In the genomic region with DNA sequence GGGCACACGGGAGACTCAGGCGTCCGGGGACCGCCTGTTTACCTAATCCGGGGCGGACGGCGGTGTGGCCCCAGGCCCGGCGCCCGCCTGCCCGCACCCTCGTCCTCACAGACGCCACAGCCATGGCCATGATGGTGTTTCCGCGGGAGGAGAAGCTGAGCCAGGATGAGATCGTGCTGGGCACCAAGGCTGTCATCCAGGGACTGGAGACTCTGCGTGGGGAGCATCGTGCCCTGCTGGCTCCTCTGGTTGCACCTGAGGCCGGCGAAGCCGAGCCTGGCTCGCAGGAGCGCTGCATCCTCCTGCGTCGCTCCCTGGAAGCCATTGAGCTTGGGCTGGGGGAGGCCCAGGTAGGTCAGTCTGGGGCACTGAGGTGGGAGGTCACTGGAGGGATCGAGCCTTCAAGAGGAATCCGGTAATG, we compare ENCODE assay signal across 8 cellular contexts. TPM values are rescaled to one million over a fixed set of nuclear protein-coding genes. Genes with fewer than 3 reads are reported as not detected.
DNase-seq lines count a peak whose midpoint lies in the region; ATAC-seq and TF ChIP-seq lines count a peak whose summit lies in the region.

No MANE protein-coding gene starts in this region.

- DNase-seq in Right ventricle myocardium superior (peak; percentile 30), left ventricle myocardium superior (no peak), MCF 10A (ENCODE audit: unreplicated experiment) (no peak), mesenchymal stem cell (no peak), uterus (no peak), A172 (ENCODE audit: low spot score) (no peak), hepatic stellate cell (ENCODE audit: low spot score) (no peak)
- no peak for DNase-seq in stimulated activated CD4-positive, alpha-beta T cell treated with anti-CD3 and anti-CD28 coated beads, Interleukin-12 subunit alpha, Interleukin-12 subunit beta, amount 100 ng/mL, for 4 hours

- H2BK120ac ChIP-seq in mesenchymal stem cell (ENCODE audit: low read depth, low read length): no peak overlapping the region

- H3K23ac ChIP-seq in mesenchymal stem cell (ENCODE audit: low read length in 2 of 2): peak overlapping the region in 1 of 2 experiments; percentile 24

- 13% methylated on average over 28 of the region's 28 CpGs for WGBS in mesenchymal stem cell

- H3K36me3 ChIP-seq in mesenchymal stem cell (ENCODE audit: control insufficient read depth in 1 of 2, insufficient read depth in 2 of 2, low read depth in 1 of 2, low read length in 2 of 2) (peaks cover 39 to 46% of the 10 kb centered on the region in 2 experiments), uterus (no peaks in the 10 kb centered on the region)

- H3K27me3 Mint-ChIP-seq in MCF 10A (ENCODE audit: insufficient read depth, unreplicated experiment): no peaks in the 10 kb centered on the region

- H2BK12ac ChIP-seq in mesenchymal stem cell (ENCODE audit: low read length in 2 of 2): no peak overlapping the region

- peaks cover 12% of the 10 kb centered on the region for H3K4me1 Mint-ChIP-seq in MCF 10A (ENCODE audit: insufficient read depth, unreplicated experiment)

- BruUV-seq in MCF 10A (replicated peaks; lab: Mats Ljungman, UMichigan): no TSS peak

- H3K79me1 ChIP-seq in mesenchymal stem cell (replicated peaks; ENCODE audit: low read length, poor library complexity, severe bottlenecking): peaks cover 32% of the 10 kb centered on the region

- intact Hi-C loops in Right ventricle myocardium superior (cut with DNase I): no loop called here
- intact Hi-C loops in left ventricle myocardium superior (cut with micrococcal nuclease): no loop called here
- intact Hi-C loops in MCF 10A (cut with micrococcal nuclease): loop anchor here (1.0 kb wide), 2 partner anchors 36 to 190 kb away; no protein-coding TSS in a partner anchor
- intact Hi-C loops in uterus (cut with DNase I; ENCODE audit: low total_unique reads): no loop called here

- H3K9ac ChIP-seq in mesenchymal stem cell (ENCODE audit: low read length): peak overlapping the region; percentile 92

- TF ChIP-seq POLR2A in uterus (IDR thresholded peaks at IDR 0.05): no peak

- peak overlapping the region in 1 of 2 experiments; percentile 48 for H3K18ac ChIP-seq in mesenchymal stem cell (ENCODE audit: low read depth in 1 of 2, low read length in 2 of 2)

- H3K9me3 Mint-ChIP-seq in MCF 10A (ENCODE audit: unreplicated experiment): no peaks in the 10 kb centered on the region

- H3K14ac ChIP-seq in mesenchymal stem cell (ENCODE audit: low read length in 2 of 2): peak overlapping the region in 1 of 2 experiments; percentile 2

- H3K4me2 ChIP-seq in mesenchymal stem cell (ENCODE audit: low read length, poor library complexity, severe bottlenecking): peak overlapping the region; percentile 98

- no peak overlapping the region for H2BK5ac ChIP-seq in mesenchymal stem cell (ENCODE audit: low read depth, low read length, poor library complexity, severe bottlenecking)

- ATAC-seq in Right ventricle myocardium superior (ENCODE audit: poor library complexity) (no peak), left ventricle myocardium superior (no peak)

- H3K4me1 ChIP-seq in mesenchymal stem cell (ENCODE audit: control insufficient read depth, insufficient read depth, low read depth, low read length) (peaks cover 14% of the 10 kb centered on the region), uterus (peaks cover 0 to 3% of the 10 kb centered on the region in 2 donors)

- H3K27ac ChIP-seq in mesenchymal stem cell (ENCODE audit: low read length, poor library complexity, severe bottlenecking) (no peak overlapping the region), uterus (peak overlapping the region; percentile 78 to 89)

- H2BK15ac ChIP-seq in mesenchymal stem cell (ENCODE audit: low read depth, poor library complexity, severe bottlenecking): no peak overlapping the region

- peak overlapping the region; percentile 68 for H4K8ac ChIP-seq in mesenchymal stem cell (ENCODE audit: low read length)

- POLR2A ChIA-PET in MCF 10A (lab: Yijun Ruan, JAX): interaction anchor here (0.7 to 1.5 kb wide), 7 partner anchors 23 to 643 kb away, joined by 3 to 5 read pairs (median 3); partner anchors contain the start of gene PCNX3

- H3K4me3 Mint-ChIP-seq in MCF 10A (ENCODE audit: unreplicated experiment): peak overlapping the region; percentile 79

- H3K4me3 ChIP-seq in mesenchymal stem cell (ENCODE audit: insufficient read depth in 1 of 2, low read depth in 1 of 2, low read length in 2 of 2) (peak overlapping the region; percentile 85 to 94), uterus (peak overlapping the region; percentile 77 to 89)

- no peaks in the 10 kb centered on the region for H3K27me3 ChIP-seq in mesenchymal stem cell (ENCODE audit: control insufficient read depth in 1 of 2, insufficient read depth in 1 of 2, low read length in 2 of 2)
- H3K27me3 ChIP-seq in uterus: no peaks in the 10 kb centered on the region

- no peak overlapping the region for H2AFZ ChIP-seq in mesenchymal stem cell (ENCODE audit: low read depth, low read length)

- peaks cover 35% of the 10 kb centered on the region for H3K36me3 Mint-ChIP-seq in MCF 10A (ENCODE audit: insufficient read depth, unreplicated experiment)

- CTCF ChIA-PET in MCF 10A (lab: Yijun Ruan, JAX): interaction anchor here (0.8 to 1.3 kb wide), 13 partner anchors 11 to 303 kb away, joined by 3 to 7 read pairs (median 4); no protein-coding TSS in a partner anchor

- peak overlapping the region in 1 of 2 experiments; percentile 43 for H3K4ac ChIP-seq in mesenchymal stem cell (ENCODE audit: low read depth in 1 of 2, low read length in 2 of 2)

- peak overlapping the region; percentile 76 for H4K91ac ChIP-seq in mesenchymal stem cell (ENCODE audit: low read length)

- TF ChIP-seq CTCF in MCF 10A (IDR thresholded peaks at IDR 0.05; ENCODE audit: unreplicated experiment) (no peak), uterus (IDR thresholded peaks at IDR 0.05) (no peak)

- no peaks in the 10 kb centered on the region for H3K9me3 ChIP-seq in mesenchymal stem cell (ENCODE audit: control insufficient read depth, low read length)
- no peaks in the 10 kb centered on the region for H3K9me3 ChIP-seq in uterus

- peak overlapping the region; percentile 81 for H3K27ac Mint-ChIP-seq in MCF 10A (ENCODE audit: low read depth, unreplicated experiment)

- no peak overlapping the region for H2AK5ac ChIP-seq in mesenchymal stem cell (ENCODE audit: low read length, severe bottlenecking)

RNA-seq across cellular contexts. Expression of gene KLC2, which starts 1.0 kb away (rescaled TPM):
- total RNA-seq in Right ventricle myocardium superior (30.7 TPM), left ventricle myocardium superior (34.9 TPM), MCF 10A (2022) (51.4 and 73.5 TPM in 2 replicates), uterus (10 to 100 TPM in 3 of 4 donors, 1 to 10 TPM in 1; 3.3 to 45.3 (median 17.2) TPM)
- polyA plus RNA-seq in mesenchymal stem cell (2013, experiment 1 of 2): 22.6 TPM
- 23.2 TPM for polyA plus RNA-seq in mesenchymal stem cell (2013, experiment 2 of 2)
- 21.4 and 28.2 TPM in 2 replicates for total RNA-seq in A172 (2014; rRNA removed; shearing (Covaris generic))

RNA-seq across cellular contexts. Expression of gene RAB1B, which starts 10.0 kb away (rescaled TPM):
- total RNA-seq in Right ventricle myocardium superior (114 TPM), left ventricle myocardium superior (123 TPM), MCF 10A (2022) (73.4 and 87.0 TPM in 2 replicates), uterus (100 to 1,000 TPM in 2 of 4 donors, 10 to 100 TPM in 2; 40.6 to 146 (median 94.6) TPM)
- polyA plus RNA-seq in mesenchymal stem cell (2013, experiment 1 of 2): 157 TPM
- polyA plus RNA-seq in mesenchymal stem cell (2013, experiment 2 of 2): 154 TPM
- total RNA-seq in A172 (2014; rRNA removed; shearing (Covaris generic)): 132 and 133 TPM in 2 replicates

RNA-seq across cellular contexts. Expression of gene CNIH2, which starts 19.5 kb away (rescaled TPM):
- total RNA-seq in Right ventricle myocardium superior (not detected), left ventricle myocardium superior (not detected), MCF 10A (2022) (1.4 and 1.6 TPM in 2 replicates), uterus (1 to 10 TPM in 2 of 4 donors, not detected in 2; 1.2 to 1.5 TPM)
- 0.77 TPM for polyA plus RNA-seq in mesenchymal stem cell (2013, experiment 1 of 2)
- polyA plus RNA-seq in mesenchymal stem cell (2013, experiment 2 of 2): 0.84 TPM
- total RNA-seq in A172 (2014; rRNA removed; shearing (Covaris generic)): 0.72 and 1.9 TPM in 2 replicates

RNA-seq across cellular contexts. Expression of gene YIF1A, which starts 30.5 kb away (rescaled TPM):
- total RNA-seq in Right ventricle myocardium superior (38.4 TPM), left ventricle myocardium superior (41.1 TPM), MCF 10A (2022) (143 and 144 TPM in 2 replicates), uterus (100 to 1,000 TPM in 1 of 4 donors, 10 to 100 TPM in 3; 38.9 to 101 (median 79.1) TPM)
- 314 TPM for polyA plus RNA-seq in mesenchymal stem cell (2013, experiment 1 of 2)
- polyA plus RNA-seq in mesenchymal stem cell (2013, experiment 2 of 2): 328 TPM
- total RNA-seq in A172 (2014; rRNA removed; shearing (Covaris generic)): 86.1 and 109 TPM in 2 replicates

RNA-seq across cellular contexts. Expression of gene TMEM151A, which starts 33.2 kb away (rescaled TPM):
- total RNA-seq in Right ventricle myocardium superior (not detected), left ventricle myocardium superior (0.25 TPM), MCF 10A (2022) (0.12 TPM in 1 of 2 replicates, not detected in the other), uterus (under 1 TPM in 1 of 4 donors, not detected in 3; 0.27 TPM)
- 0.44 TPM for polyA plus RNA-seq in mesenchymal stem cell (2013, experiment 1 of 2)
- polyA plus RNA-seq in mesenchymal stem cell (2013, experiment 2 of 2): 0.38 TPM
- 0.05 TPM in 1 of 2 replicates, not detected in the other for total RNA-seq in A172 (2014; rRNA removed; shearing (Covaris generic))
